9 cellular contexts compared by ENCODE assay signal in genomic region chr3:134449277-134449676, GRCh38. TPM values are rescaled to one million over a fixed set of nuclear protein-coding genes. Genes with fewer than 3 reads are reported as not detected.
DNase-seq lines count a peak whose midpoint lies in the region; ATAC-seq and TF ChIP-seq lines count a peak whose summit lies in the region.
"Had no signal": no experiment of that assay in that cellular context is flagged by ENCODE, and none has a peak within 500 bp of the region (broad histone marks: within the 10 kb centered on the region; RNA-seq: fewer than 3 reads in every experiment).

No MANE protein-coding gene starts in this region.

- peaks cover 5% of the 10 kb centered on the region for H3K36me3 Mint-ChIP-seq in T-helper 17 cell (ENCODE audit: low read depth)

- intact Hi-C loops in mucosa of descending colon (cut with DNase I, micrococcal nuclease), result no loop called here

- H3K4me3 Mint-ChIP-seq in T-helper 17 cell, result no peak overlapping the region
- H3K4me3 Mint-ChIP-seq: T-helper 1 cell treated with Interleukin-12 subunit alpha and Interleukin-12 subunit beta and Interleukin-4 antibody, amounts not matched to agents 30 μg/mL and 1 μg/mL, for 36 hours had no signal

- TF ChIP-seq CTCF in mucosa of descending colon (IDR thresholded peaks at IDR 0.05), result no peak

- no peak overlapping the region for H3K4me3 ChIP-seq in mucosa of descending colon

- peaks cover 41% of the 10 kb centered on the region for H3K27me3 Mint-ChIP-seq in T-helper 17 cell

- H3K4me1 ChIP-seq in mucosa of descending colon (ENCODE audit: low read depth), result no peaks in the 10 kb centered on the region

- no peaks in the 10 kb centered on the region for H3K36me3 ChIP-seq in mucosa of descending colon (ENCODE audit: low read depth)

- ATAC-seq in mucosa of descending colon (peak; percentile 74), T-helper 17 cell (no peak), HG03439 (IDR thresholded peaks at IDR 0.05; ENCODE audit: unreplicated experiment) (no peak)

- peaks cover 2% of the 10 kb centered on the region for H3K4me1 Mint-ChIP-seq in T-helper 17 cell

- H3K27ac Mint-ChIP-seq in T-helper 17 cell, result no peak overlapping the region
- H3K27ac Mint-ChIP-seq: T-helper 1 cell treated with Interleukin-12 subunit alpha and Interleukin-12 subunit beta and Interleukin-4 antibody, amounts not matched to agents 30 μg/mL and 1 μg/mL, for 36 hours had no signal

- H3K9me3 ChIP-seq in mucosa of descending colon (no peaks in the 10 kb centered on the region), T-helper 17 cell (ENCODE audit: control insufficient read depth, low read length, poor library complexity, severe bottlenecking) (no peaks in the 10 kb centered on the region)

- DNase-seq in DMS 273 (lab: John Stamatoyannopoulos, UW; ENCODE audit: unreplicated experiment) (peak; percentile 77), DMS 273 treated with DMSO at 0.1 percent for 48 hours (lab: John Stamatoyannopoulos, UW) (no peak), NCI-H146 treated with DMSO at 0.1 percent for 48 hours (lab: John Stamatoyannopoulos, UW; ENCODE audit: unreplicated experiment) (peak; percentile 63), dermis blood vessel endothelial cell (peak; percentile 63), mucosa of descending colon (peak in 2 of 3 donors; percentile 35 to 61), T-helper 17 cell (no peak)
- no peak for DNase-seq in activated effector memory CD4-positive, alpha-beta T cell treated with anti-CD3 and anti-CD28 coated beads, Interleukin-2, amount 50 U/mL, for 16 hours

RNA-seq across cellular contexts. Expression of gene ANAPC13, which starts 36.5 kb away (rescaled TPM):
- total RNA-seq in dermis blood vessel endothelial cell, result 80.8 and 87.0 TPM in 2 replicates
- 10 to 100 TPM; 28.9 to 44.6 (median 36.4) TPM for total RNA-seq in mucosa of descending colon
- 10 to 100 TPM; 23.0 to 23.9 TPM for total RNA-seq in T-helper 17 cell

RNA-seq across cellular contexts. Expression of gene CEP63, which starts 36.6 kb away (rescaled TPM):
- total RNA-seq in dermis blood vessel endothelial cell (14.0 and 17.5 TPM in 2 replicates), mucosa of descending colon (10 to 100 TPM; 19.8 to 34.2 (median 19.8) TPM), T-helper 17 cell (10 to 100 TPM; 17.0 to 20.1 TPM)

Comparison
In these comparisons a context has a peak if more than half of its experiments do, and no peak if none do; other contexts are left out.
1. DNase-seq: peak in DMS 273 (single experiment), NCI-H146 treated with DMSO at 0.1 percent for 48 hours (single experiment), dermis blood vessel endothelial cell (single experiment) and mucosa of descending colon (2 of 3); none in DMS 273 treated with DMSO at 0.1 percent for 48 hours (single experiment), activated effector memory CD4-positive, alpha-beta T cell treated with anti-CD3 and anti-CD28 coated beads, Interleukin-2, amount 50 U/mL, for 16 hours (single experiment) and T-helper 17 cell (0 of 3).